Comparison of ENCODE assay signal across 38 cellular contexts in genomic region chr20:24934101-24934661, GRCh38. TPM values are rescaled to one million over a fixed set of nuclear protein-coding genes. Genes with fewer than 3 reads are reported as not detected.
DNase-seq lines count a peak whose midpoint lies in the region; ATAC-seq, FAIRE-seq and TF ChIP-seq lines count a peak whose summit lies in the region.
"Had no signal": no experiment of that assay in that cellular context is flagged by ENCODE, and none has a peak within 500 bp of the region (broad histone marks: within the 10 kb centered on the region; RNA-seq: fewer than 3 reads in every experiment).

No MANE protein-coding gene starts in this region.

- H4K20me1 ChIP-seq in DND-41 (ENCODE audit: insufficient read depth, low read length): no peaks in the 10 kb centered on the region
- H4K20me1 ChIP-seq in HepG2 (ENCODE audit: insufficient read depth, low read length): no peaks in the 10 kb centered on the region

- POLR2A ChIA-PET in HepG2 (lab: Yijun Ruan, JAX): no interaction called here

- TF ChIP-seq POLR2A in HepG2 (IDR thresholded peaks at IDR 0.05; ENCODE audit: insufficient read depth in 1 of 2, low read depth in 2 of 2, low read length in 2 of 2) (no peak), thyroid gland (IDR thresholded peaks at IDR 0.05) (no peak)

- 0 out of 3 replicates have a peak, but pooled peaks have one; percentile 19 for ATAC-seq in DND-41 (ENCODE audit: insufficient read depth, low read depth)
- peak; percentile 61 for ATAC-seq in HepG2
- ATAC-seq in Right ventricle myocardium inferior: no peak
- no peak for ATAC-seq in stimulated activated memory B cell treated with anti-CD40 and anti-IgM and Interleukin-4, amounts not matched to agents 10 μg/mL and 1 μg/mL and 100 μg/mL, for 72 hours
- no peak for ATAC-seq in GM21381 (IDR thresholded peaks at IDR 0.05; ENCODE audit: unreplicated experiment)
- ATAC-seq: activated CD4-positive, CD25-positive, alpha-beta regulatory T cell treated with anti-CD3 and anti-CD28 coated beads, Interleukin-2, amount 50 U/mL, for 24 hours; activated T-cell treated with anti-CD3 and anti-CD28 coated beads, Interleukin-2, amount 50 U/mL, for 4 hours; heart right ventricle; stimulated activated naive CD8-positive, alpha-beta T cell treated with anti-CD3 and anti-CD28 coated beads, Interleukin-15, amount 100 ng/mL, for 72 hours had no signal

- H2AFZ ChIP-seq in DND-41 (ENCODE audit: low read depth, low read length) (no peak overlapping the region), HepG2 (ENCODE audit: low read length) (no peak overlapping the region)
- H2AFZ ChIP-seq: PC-9 had no signal

- no peak overlapping the region for H3K9ac ChIP-seq in DND-41 (ENCODE audit: low read depth, low read length)
- H3K9ac ChIP-seq in HepG2 (ENCODE audit: insufficient read depth, low read depth, low read length): no peak overlapping the region

- CTCF ChIA-PET in HepG2 (lab: Yijun Ruan, JAX; ENCODE audit: low intra/inter-chr PET ratio, low total read pairs): no interaction called here

- no peak for TF ChIP-seq RAD21 in HepG2 (CRISPR knock-in tag; IDR thresholded peaks at IDR 0.05)

- in situ Hi-C loops in HepG2 (cut with HindIII; ENCODE audit: extremely low pct_ligation_motif_present, low pct_unique_long_range_greater_than_20kb): no loop called here

- intact Hi-C loops in HepG2 (cut with micrococcal nuclease; ENCODE audit: unreplicated experiment) (no loop called here), Right ventricle myocardium inferior (cut with DNase I) (no loop called here), thyroid gland (cut with DNase I) (loop anchor here (10.0 kb wide), 1 partner anchor 51 kb away; no protein-coding TSS in a partner anchor)

- no peaks in the 10 kb centered on the region for H3K79me2 ChIP-seq in DND-41 (ENCODE audit: insufficient read depth, low read length)
- H3K79me2 ChIP-seq in HepG2 (ENCODE audit: insufficient read depth, low read length): no peaks in the 10 kb centered on the region

- H3K4me1 ChIP-seq in DND-41 (ENCODE audit: insufficient read depth, low read length) (peaks cover 25% of the 10 kb centered on the region), HepG2 (ENCODE audit: insufficient read depth, low read length) (0 out of 2 replicates have a peak, but pooled peaks cover 4% of the 10 kb centered on the region), small intestine (ENCODE audit: control insufficient read depth in 2 of 2, insufficient read depth in 1 of 2, low read depth in 1 of 2, low read length in 1 of 2) (peaks cover 0 to 5% of the 10 kb centered on the region in 2 donors), thyroid gland (peaks cover 21% of the 10 kb centered on the region in 2 donors)
- H3K4me1 ChIP-seq: esophagus muscularis mucosa, tibial artery had no signal

- H3K36me3 Mint-ChIP-seq in stimulated activated memory B cell treated with anti-CD40 and anti-IgM and Interleukin-4, amounts not matched to agents 10 μg/mL and 1 μg/mL and 100 μg/mL, for 72 hours: no peaks in the 10 kb centered on the region

- DNase-seq in DND-41 (no peak), RPMI8226 (peak; percentile 72), HepG2 (ENCODE audit: low spot score) (no peak), small intestine (peak; percentile 77), Right ventricle myocardium inferior (ENCODE audit: missing footprints) (no peak), thyroid gland (no peak)
- DNase-seq: activated naive CD4-positive, alpha-beta T cell; activated T-cell treated with anti-CD3 and anti-CD28 coated beads, Interleukin-2, amount 50 U/mL, for 4 hours; C1 segment of cervical spinal cord; COR-L47; cortex of kidney; foreskin fibroblast; HCEC 1CT; heart right ventricle; MV-4-11; NCI-H1436; NCI-H2081 treated with DMSO at 0.1 percent for 48 hours; NCI-H2227 treated with DMSO at 0.1 percent for 48 hours; NCI-H526; PC-9; SHP77 treated with DMSO at 0.1 percent for 48 hours; stimulated activated naive CD8-positive, alpha-beta T cell treated with anti-CD3 and anti-CD28 coated beads, Interleukin-15, amount 100 ng/mL, for 72 hours; T-helper 2 cell; tibial artery had no signal

- H3K36me3 ChIP-seq in DND-41 (ENCODE audit: insufficient read depth, low read length): no peaks in the 10 kb centered on the region
- no peaks in the 10 kb centered on the region for H3K36me3 ChIP-seq in HepG2 (replicated peaks in 1 of 2; ENCODE audit: control insufficient read depth in 1 of 2, insufficient read depth in 2 of 2, low read length in 2 of 2)
- H3K36me3 ChIP-seq in small intestine (ENCODE audit: control insufficient read depth in 2 of 2, insufficient read depth in 2 of 2, low read length in 2 of 2): no peaks in the 10 kb centered on the region
- H3K36me3 ChIP-seq in thyroid gland: no peaks in the 10 kb centered on the region
- H3K36me3 ChIP-seq: esophagus muscularis mucosa, heart right ventricle, tibial artery had no signal

- H3K4me3 ChIP-seq in DND-41 (ENCODE audit: low read depth in 1 of 2, low read length in 2 of 2) (no peak overlapping the region), HepG2 (replicated peaks in 1 of 3; ENCODE audit: insufficient read depth in 1 of 3, low read depth in 2 of 3, low read length in 3 of 3) (no peak overlapping the region), small intestine (ENCODE audit: low read depth in 1 of 2, low read length in 2 of 2) (no peak overlapping the region), thyroid gland (replicated peaks in 1 of 3) (no peak overlapping the region)
- H3K4me3 ChIP-seq: esophagus muscularis mucosa, heart right ventricle, PC-9, smooth muscle cell, tibial artery had no signal

- H3K27ac ChIP-seq in DND-41 (ENCODE audit: low read length) (no peak overlapping the region), HepG2 (ENCODE audit: extremely low read length, insufficient read depth, low read length) (no peak overlapping the region), small intestine (ENCODE audit: low read depth in 1 of 2, low read length in 1 of 2) (no peak overlapping the region), thyroid gland (no peak overlapping the region)
- H3K27ac ChIP-seq: esophagus muscularis mucosa, heart right ventricle, PC-9, tibial artery had no signal

- no peak overlapping the region for H3K4me3 Mint-ChIP-seq in stimulated activated memory B cell treated with anti-CD40 and anti-IgM and Interleukin-4, amounts not matched to agents 10 μg/mL and 1 μg/mL and 100 μg/mL, for 72 hours
- H3K4me3 Mint-ChIP-seq: activated T-cell treated with anti-CD3 and anti-CD28 coated beads, Interleukin-2, amount 50 U/mL, for 4 hours; nephron; stimulated activated naive CD8-positive, alpha-beta T cell treated with anti-CD3 and anti-CD28 coated beads, Interleukin-15, amount 100 ng/mL, for 72 hours had no signal

- H3K9me3 ChIP-seq in DND-41 (ENCODE audit: insufficient read depth, low read length, severe bottlenecking) (peaks cover 5% of the 10 kb centered on the region), HepG2 (ENCODE audit: low read length) (0 out of 2 replicates have a peak, but pooled peaks cover 8% of the 10 kb centered on the region), small intestine (ENCODE audit: control insufficient read depth, low read depth) (no peaks in the 10 kb centered on the region), thyroid gland (no peaks in the 10 kb centered on the region)

- FAIRE-seq in HepG2 (lab: Jason Lieb, UNC) (no peak), small intestine (lab: Jason Lieb, UNC) (no peak)
- FAIRE-seq: endometrium had no signal

- no peaks in the 10 kb centered on the region for H3K9me3 Mint-ChIP-seq in stimulated activated memory B cell treated with anti-CD40 and anti-IgM and Interleukin-4, amounts not matched to agents 10 μg/mL and 1 μg/mL and 100 μg/mL, for 72 hours
- H3K9me3 Mint-ChIP-seq: activated T-cell treated with anti-CD3 and anti-CD28 coated beads, Interleukin-2, amount 50 U/mL, for 4 hours had no signal

- no peak for TF ChIP-seq EP300 in HepG2 (IDR thresholded peaks at IDR 0.05; ENCODE audit: low read depth in 2 of 2, low read length in 2 of 2)
- TF ChIP-seq EP300 in HepG2 (CRISPR knock-in tag; IDR thresholded peaks at IDR 0.05; ENCODE audit: borderline replicate concordance): no peak

- no peaks in the 10 kb centered on the region for H3K4me1 Mint-ChIP-seq in stimulated activated memory B cell treated with anti-CD40 and anti-IgM and Interleukin-4, amounts not matched to agents 10 μg/mL and 1 μg/mL and 100 μg/mL, for 72 hours
- H3K4me1 Mint-ChIP-seq: nephron had no signal

- H3K27ac Mint-ChIP-seq in stimulated activated memory B cell treated with anti-CD40 and anti-IgM and Interleukin-4, amounts not matched to agents 10 μg/mL and 1 μg/mL and 100 μg/mL, for 72 hours: no peak overlapping the region
- H3K27ac Mint-ChIP-seq: nephron had no signal

- 14% methylated on average over 7 of the region's 9 CpGs for WGBS in HepG2 (ENCODE audit: low lambda C conversion rate)
- 22 to 61% (median 38%) methylated on average over 9 of the region's 9 CpGs for WGBS in small intestine, 3 donors
- 80 to 97% methylated on average over 3 to 6 of the region's 9 CpGs for WGBS in thyroid gland, 2 donors

- H3K4me2 ChIP-seq in DND-41 (ENCODE audit: insufficient read depth, low read length): no peak overlapping the region
- no peak overlapping the region for H3K4me2 ChIP-seq in HepG2 (ENCODE audit: low read depth, low read length)
- H3K4me2 ChIP-seq: PC-9, smooth muscle cell had no signal

- no peak for TF ChIP-seq CTCF in DND-41 (IDR thresholded peaks at IDR 0.05; ENCODE audit: borderline replicate concordance, extremely low read depth, low read length, poor library complexity, severe bottlenecking)
- TF ChIP-seq CTCF in HepG2 (CRISPR knock-in tag; IDR thresholded peaks at IDR 0.05): no peak
- TF ChIP-seq CTCF in thyroid gland (IDR thresholded peaks at IDR 0.05): no peak

- H3K27me3 Mint-ChIP-seq in stimulated activated memory B cell treated with anti-CD40 and anti-IgM and Interleukin-4, amounts not matched to agents 10 μg/mL and 1 μg/mL and 100 μg/mL, for 72 hours: peaks cover 17% of the 10 kb centered on the region
- H3K27me3 Mint-ChIP-seq: stimulated activated naive CD8-positive, alpha-beta T cell treated with anti-CD3 and anti-CD28 coated beads, Interleukin-15, amount 100 ng/mL, for 72 hours had no signal

- no TSS peak for BruUV-seq in HepG2 (replicated peaks; lab: Mats Ljungman, UMichigan)

- H3K27me3 ChIP-seq in DND-41 (ENCODE audit: insufficient read depth, low read length, poor library complexity): no peaks in the 10 kb centered on the region
- peaks cover 2 to 7% of the 10 kb centered on the region in 2 experiments; a peak in 2 of 5 replicates for H3K27me3 ChIP-seq in HepG2 (ENCODE audit: control insufficient read depth in 1 of 2, insufficient read depth in 2 of 2, low read length in 2 of 2)
- no peaks in the 10 kb centered on the region for H3K27me3 ChIP-seq in small intestine (ENCODE audit: control insufficient read depth in 2 of 2, insufficient read depth in 2 of 2, low read length in 2 of 2)
- H3K27me3 ChIP-seq in thyroid gland: no peaks in the 10 kb centered on the region
- H3K27me3 ChIP-seq: esophagus muscularis mucosa, heart right ventricle had no signal

RNA-seq across cellular contexts. Expression of gene CST7, which starts 14.9 kb away (rescaled TPM):
- total RNA-seq in HepG2 (2016; rRNA removed; fragmentation: Illumina TruSeq; extraction: Trizol) (not detected in 2 replicates), Right ventricle myocardium inferior (1.4 TPM), thyroid gland (1 to 10 TPM; 1.3 to 3.6 (median 2.5) TPM)
- total RNA-seq in HepG2 (2016; cell fraction: cytosol; rRNA removed; fragmentation: Illumina TruSeq; extraction: Trizol; ENCODE audit: low read depth): not detected in 2 replicates
- total RNA-seq in HepG2 (2016; cell fraction: insoluble cytoplasmic fraction; rRNA removed; fragmentation: Illumina TruSeq; extraction: Trizol): not detected in 2 replicates
- not detected in 2 replicates for total RNA-seq in HepG2 (2016; cell fraction: membrane; rRNA removed; fragmentation: Illumina TruSeq; extraction: Trizol)
- not detected in 2 replicates for total RNA-seq in HepG2 (2016; cell fraction: nucleus; rRNA removed; fragmentation: Illumina TruSeq; extraction: Trizol)
- polyA plus RNA-seq in HepG2 (2011; rRNA removed) (not detected in 2 replicates), small intestine (1 to 10 TPM; 2.5 to 4.9 (median 3.1) TPM)
- polyA plus RNA-seq in HepG2 (2011; cell fraction: cytosol; rRNA removed): not detected in 2 replicates
- polyA plus RNA-seq in HepG2 (2011; cell fraction: nucleus; rRNA removed): not detected in 2 replicates
- not detected in 2 replicates for polyA plus RNA-seq in HepG2 (2012)
- polyA plus RNA-seq in HepG2 (2016; cell fraction: cytosol; fragmentation: Illumina TruSeq; extraction: Trizol; ENCODE audit: low read depth): not detected in 2 replicates
- not detected in 2 replicates for polyA plus RNA-seq in HepG2 (2016; cell fraction: insoluble cytoplasmic fraction; fragmentation: Illumina TruSeq; extraction: Trizol; ENCODE audit: low read depth)
- not detected in 2 replicates for polyA plus RNA-seq in HepG2 (2016; cell fraction: membrane; fragmentation: Illumina TruSeq; extraction: Trizol; ENCODE audit: low read depth)
- polyA plus RNA-seq in HepG2 (2016; cell fraction: nucleus; fragmentation: Illumina TruSeq; extraction: Trizol; ENCODE audit: insufficient read depth, low read depth): not detected in 2 replicates
- not detected in 2 replicates for polyA minus RNA-seq in HepG2 (2011; rRNA and poly(A)+ RNA removed; ENCODE audit: low replicate concordance)
- not detected in 2 replicates for polyA minus RNA-seq in HepG2 (2011; cell fraction: cytosol; rRNA and poly(A)+ RNA removed)
- not detected in 2 replicates for polyA minus RNA-seq in HepG2 (2011; cell fraction: nucleus; rRNA and poly(A)+ RNA removed)
- total RNA-seq: G401, kidney epithelial cell, LHCN-M2, lung microvascular endothelial cell, osteoblast, PC-9, renal cortical epithelial cell, smooth muscle cell had no signal
- polyA plus RNA-seq: AG04450 had no signal

RNA-seq across cellular contexts. Expression of gene APMAP, which starts 58.4 kb away (rescaled TPM):
- total RNA-seq in HepG2 (2016; rRNA removed; fragmentation: Illumina TruSeq; extraction: Trizol) (96.9 and 214 TPM in 2 replicates), Right ventricle myocardium inferior (26.8 TPM), thyroid gland (100 to 1,000 TPM; 171 to 205 (median 186) TPM)
- total RNA-seq in HepG2 (2016; cell fraction: cytosol; rRNA removed; fragmentation: Illumina TruSeq; extraction: Trizol; ENCODE audit: low read depth): 20.1 and 22.7 TPM in 2 replicates
- 98.2 and 226 TPM in 2 replicates for total RNA-seq in HepG2 (2016; cell fraction: insoluble cytoplasmic fraction; rRNA removed; fragmentation: Illumina TruSeq; extraction: Trizol)
- 41.7 and 44.7 TPM in 2 replicates for total RNA-seq in HepG2 (2016; cell fraction: membrane; rRNA removed; fragmentation: Illumina TruSeq; extraction: Trizol)
- 175 and 197 TPM in 2 replicates for total RNA-seq in HepG2 (2016; cell fraction: nucleus; rRNA removed; fragmentation: Illumina TruSeq; extraction: Trizol)
- polyA plus RNA-seq in HepG2 (2011; rRNA removed) (168 and 177 TPM in 2 replicates), small intestine (10 to 100 TPM; 12.3 to 50.9 (median 18.6) TPM)
- polyA plus RNA-seq in HepG2 (2011; cell fraction: cytosol; rRNA removed): 161 and 178 TPM in 2 replicates
- polyA plus RNA-seq in HepG2 (2011; cell fraction: nucleus; rRNA removed): 60.9 and 87.7 TPM in 2 replicates
- 152 and 183 TPM in 2 replicates for polyA plus RNA-seq in HepG2 (2012)
- polyA plus RNA-seq in HepG2 (2016; cell fraction: cytosol; fragmentation: Illumina TruSeq; extraction: Trizol; ENCODE audit: low read depth): 19.3 and 19.6 TPM in 2 replicates
- polyA plus RNA-seq in HepG2 (2016; cell fraction: insoluble cytoplasmic fraction; fragmentation: Illumina TruSeq; extraction: Trizol; ENCODE audit: low read depth): 91.9 and 93.0 TPM in 2 replicates
- polyA plus RNA-seq in HepG2 (2016; cell fraction: membrane; fragmentation: Illumina TruSeq; extraction: Trizol; ENCODE audit: low read depth): 31.8 and 32.4 TPM in 2 replicates
- polyA plus RNA-seq in HepG2 (2016; cell fraction: nucleus; fragmentation: Illumina TruSeq; extraction: Trizol; ENCODE audit: insufficient read depth, low read depth): 261 and 268 TPM in 2 replicates
- polyA minus RNA-seq in HepG2 (2011; rRNA and poly(A)+ RNA removed; ENCODE audit: low replicate concordance): 27.2 and 96.2 TPM in 2 replicates
- 41.4 and 51.0 TPM in 2 replicates for polyA minus RNA-seq in HepG2 (2011; cell fraction: cytosol; rRNA and poly(A)+ RNA removed)
- 33.6 and 47.4 TPM in 2 replicates for polyA minus RNA-seq in HepG2 (2011; cell fraction: nucleus; rRNA and poly(A)+ RNA removed)

Comparison
In these comparisons a context has a peak if more than half of its experiments do, and no peak if none do; other contexts are left out.
1. ATAC-seq: peak in DND-41 (single experiment) and HepG2 (single experiment); none in Right ventricle myocardium inferior (single experiment), stimulated activated memory B cell treated with anti-CD40 and anti-IgM and Interleukin-4, amounts not matched to agents 10 μg/mL and 1 μg/mL and 100 μg/mL, for 72 hours (single experiment) and GM21381 (single experiment).
2. DNase-seq: peak in RPMI8226 (single experiment) and small intestine (single experiment); none in DND-41 (single experiment), HepG2 (single experiment), Right ventricle myocardium inferior (single experiment) and thyroid gland (0 of 2).